8 cellular contexts compared by ENCODE assay signal in genomic region chr7:4797858-4798705, GRCh38. TPM values are rescaled to one million over a fixed set of nuclear protein-coding genes. Genes with fewer than 3 reads are reported as not detected.
A peak's percentile ranks its signal among the peaks of the same experiment; 100 is the strongest.
DNase-seq lines count a peak whose midpoint lies in the region; ATAC-seq, FAIRE-seq and TF ChIP-seq lines count a peak whose summit lies in the region.

No MANE protein-coding gene starts in this region.

- H3K4me3 ChIP-seq in bronchial epithelial cell (ENCODE audit: low read depth, low read length), result no peak overlapping the region

- no peak for FAIRE-seq in bronchial epithelial cell (lab: Jason Lieb, UNC)

- peak; percentile 15 to 53 for DNase-seq in NOMO-1 (lab: John Stamatoyannopoulos, UW; ENCODE audit: unreplicated experiment in 2 of 2)
- DNase-seq in NOMO-1 treated with dmso at 0.1 percent for 144 hours (lab: John Stamatoyannopoulos, UW; ENCODE audit: unreplicated experiment), result no peak
- peak; percentile 18 for DNase-seq in UCSD-AML1 (lab: John Stamatoyannopoulos, UW; ENCODE audit: unreplicated experiment)
- DNase-seq in bronchial epithelial cell (ENCODE audit: low read depth), result peak; percentile 13
- DNase-seq in left kidney (ENCODE audit: low read depth, low spot score), result peak; percentile 73
- DNase-seq in stimulated activated CD8-positive, alpha-beta memory T cell treated with anti-CD3 and anti-CD28 coated beads, Interleukin-12 subunit alpha, Interleukin-12 subunit beta, amount 100 ng/mL, for 1 hour (ENCODE audit: low read depth), result peak; percentile 36

- peak; percentile 91 for TF ChIP-seq CTCF in bronchial epithelial cell (IDR thresholded peaks at IDR 0.05; ENCODE audit: insufficient read depth, low read length, severe bottlenecking)

- ATAC-seq in HG03442 (IDR thresholded peaks at IDR 0.05; ENCODE audit: unreplicated experiment), result peak; percentile 62
- ATAC-seq in HG02642 (IDR thresholded peaks at IDR 0.05; ENCODE audit: poor library complexity, unreplicated experiment), result no peak

- H3K27me3 ChIP-seq in bronchial epithelial cell (ENCODE audit: control insufficient read depth, insufficient read depth, low read length), result no peaks in the 10 kb centered on the region

- no peaks in the 10 kb centered on the region for H3K36me3 ChIP-seq in bronchial epithelial cell (ENCODE audit: control insufficient read depth, insufficient read depth, low read length)

RNA-seq across cellular contexts. Expression of gene AP5Z1, which starts 22.7 kb away (rescaled TPM):
- total RNA-seq in bronchial epithelial cell, result 24.5 and 25.5 TPM in 2 replicates
